ENCODE assay signal across 8 cellular contexts in genomic region chr7:25179771-25180591, GRCh38. TPM values are rescaled to one million over a fixed set of nuclear protein-coding genes. Genes with fewer than 3 reads are reported as not detected.
DNase-seq lines count a peak whose midpoint lies in the region; ATAC-seq and TF ChIP-seq lines count a peak whose summit lies in the region.

No MANE protein-coding gene starts in this region.

- TF ChIP-seq POLR2A in esophagus squamous epithelium (IDR thresholded peaks at IDR 0.05), result peak in 2 of 4 donors; percentile 30 to 69

- ATAC-seq in GM21737 (IDR thresholded peaks at IDR 0.05; ENCODE audit: unreplicated experiment) (peak; percentile 96), PC-3 (peak; percentile 98), naive B cell (ENCODE audit: low read depth in 2 of 2) (peak; percentile 92 to 95)
- peak; percentile 94 to 97 for ATAC-seq in activated T-cell treated with anti-CD3 and anti-CD28 coated beads, Interleukin-2, amount 50 U/mL, for 4 hours

- H3K36me3 Mint-ChIP-seq in activated T-cell treated with anti-CD3 and anti-CD28 coated beads, Interleukin-2, amount 50 U/mL, for 4 hours (ENCODE audit: insufficient read depth), result peaks cover 7% of the 10 kb centered on the region
- peaks cover 0 to 8% of the 10 kb centered on the region in 2 donors for H3K36me3 Mint-ChIP-seq in naive B cell

- H3K36me3 ChIP-seq in DOHH2 (ENCODE audit: control insufficient read depth, low read length) (no peaks in the 10 kb centered on the region), PC-3 (ENCODE audit: low read depth, low read length) (no peaks in the 10 kb centered on the region), esophagus squamous epithelium (no peaks in the 10 kb centered on the region)

- no peaks in the 10 kb centered on the region for H3F3A ChIP-seq in DOHH2 (ENCODE audit: control insufficient read depth, insufficient read depth)
- H3F3A ChIP-seq in PC-3 (ENCODE audit: low read length, unreplicated experiment), result no peaks in the 10 kb centered on the region

- TF ChIP-seq CTCF in DOHH2 (IDR thresholded peaks at IDR 0.05; ENCODE audit: low read depth, low read length, poor library complexity, severe bottlenecking), result peak; percentile 89
- TF ChIP-seq CTCF in PC-3 (conservative IDR thresholded peaks at IDR 0.05; ENCODE audit: low read depth, low read length), result peak; percentile 70
- peak; percentile 57 to 85 (median 70) for TF ChIP-seq CTCF in esophagus squamous epithelium (IDR thresholded peaks at IDR 0.05)

- no peaks in the 10 kb centered on the region for H3K79me2 ChIP-seq in DOHH2 (ENCODE audit: control insufficient read depth, low read length)
- H3K79me2 ChIP-seq in PC-3 (ENCODE audit: low read length), result no peaks in the 10 kb centered on the region

- no peak overlapping the region for H3K9ac ChIP-seq in PC-3 (ENCODE audit: low read length)

- 0% methylated on average over 16 of the region's 74 CpGs; no CpG with 5 or more reads in 1 of the 2 donors for WGBS in esophagus squamous epithelium, 2 donors

- H3K4me3 ChIP-seq in DOHH2 (ENCODE audit: low read length) (peak overlapping the region; percentile 93), PC-3 (ENCODE audit: low read length) (peak overlapping the region; percentile 68), esophagus squamous epithelium (peak overlapping the region; percentile 74 to 88 (median 80))

- intact Hi-C loops in PC-3 (cut with micrococcal nuclease), result no loop called here
- intact Hi-C loops in esophagus squamous epithelium (cut with DNase I), result no loop called here

- no peaks in the 10 kb centered on the region for H3K9me2 ChIP-seq in DOHH2 (replicated peaks; ENCODE audit: control insufficient read depth, low read length)
- H3K9me2 ChIP-seq in PC-3 (replicated peaks; ENCODE audit: low read length), result no peaks in the 10 kb centered on the region

- POLR2A ChIA-PET in PC-3 (lab: Charles Lee; ENCODE audit: unreplicated experiment), result interaction anchor here (1.0 kb wide), 1 partner anchor 54 kb away, joined by 5 read pairs; no protein-coding TSS in a partner anchor

- H3K4me1 Mint-ChIP-seq in activated T-cell treated with anti-CD3 and anti-CD28 coated beads, Interleukin-2, amount 50 U/mL, for 4 hours (ENCODE audit: low read depth), result peaks cover 11% of the 10 kb centered on the region
- H3K4me1 Mint-ChIP-seq in naive B cell, result peaks cover 13 to 27% (median 22%) of the 10 kb centered on the region in 3 donors

- peak overlapping the region; percentile 87 to 99 (median 96) for H3K27ac Mint-ChIP-seq in naive B cell

- peak overlapping the region; percentile 98 for H3K4me2 ChIP-seq in DOHH2 (ENCODE audit: low read length)
- H3K4me2 ChIP-seq in PC-3 (ENCODE audit: low read length), result peak overlapping the region; percentile 81

- H2AFZ ChIP-seq in PC-3 (ENCODE audit: low read length), result peak overlapping the region; percentile 94

- no peaks in the 10 kb centered on the region for H4K20me1 ChIP-seq in DOHH2 (ENCODE audit: control insufficient read depth, insufficient read depth, low read depth, low read length)
- H4K20me1 ChIP-seq in PC-3 (ENCODE audit: low read length), result no peaks in the 10 kb centered on the region

- peaks cover 16% of the 10 kb centered on the region for H3K27me3 ChIP-seq in DOHH2 (ENCODE audit: control insufficient read depth, low read length)
- no peaks in the 10 kb centered on the region for H3K27me3 ChIP-seq in PC-3 (ENCODE audit: low read length)
- H3K27me3 ChIP-seq in esophagus squamous epithelium, result no peaks in the 10 kb centered on the region

- peak overlapping the region; percentile 83 for H3K4me3 Mint-ChIP-seq in activated T-cell treated with anti-CD3 and anti-CD28 coated beads, Interleukin-2, amount 50 U/mL, for 4 hours
- peak overlapping the region; percentile 80 to 95 (median 91) for H3K4me3 Mint-ChIP-seq in naive B cell

- no peaks in the 10 kb centered on the region for H3K9me3 Mint-ChIP-seq in activated T-cell treated with anti-CD3 and anti-CD28 coated beads, Interleukin-2, amount 50 U/mL, for 4 hours
- H3K9me3 Mint-ChIP-seq in naive B cell, result no peaks in the 10 kb centered on the region

- no peaks in the 10 kb centered on the region for H3K9me3 ChIP-seq in DOHH2 (ENCODE audit: control insufficient read depth, insufficient read depth, low read length)
- no peaks in the 10 kb centered on the region for H3K9me3 ChIP-seq in PC-3 (ENCODE audit: low read length)
- H3K9me3 ChIP-seq in esophagus squamous epithelium, result no peaks in the 10 kb centered on the region

- DNase-seq in KG1 (lab: John Stamatoyannopoulos, UW) (peak; percentile 65), PC-3 (peak; percentile 77), esophagus squamous epithelium (lab: John Stamatoyannopoulos, UW) (peak; percentile 54), naive B cell (peak; percentile 99)
- peak; percentile 97 for DNase-seq in activated T-cell treated with anti-CD3 and anti-CD28 coated beads, Interleukin-2, amount 50 U/mL, for 4 hours
- DNase-seq in stimulated activated CD8-positive, alpha-beta memory T cell treated with anti-CD3 and anti-CD28 coated beads, Interleukin-7, amount 100 ng/mL, for 48 hours (ENCODE audit: extremely low read depth in 1 of 2, low read depth in 1 of 2), result peak; percentile 88 to 94

- peaks cover 14% of the 10 kb centered on the region for H3K4me1 ChIP-seq in DOHH2 (ENCODE audit: control insufficient read depth, low read length)
- H3K4me1 ChIP-seq in PC-3 (ENCODE audit: insufficient read depth, low read length), result no peaks in the 10 kb centered on the region
- peaks cover 7 to 15% (median 14%) of the 10 kb centered on the region in 3 donors for H3K4me1 ChIP-seq in esophagus squamous epithelium

- no peaks in the 10 kb centered on the region for H3K27me3 Mint-ChIP-seq in activated T-cell treated with anti-CD3 and anti-CD28 coated beads, Interleukin-2, amount 50 U/mL, for 4 hours (ENCODE audit: low read depth)
- H3K27me3 Mint-ChIP-seq in naive B cell, result peaks cover 0 to 10% (median 8%) of the 10 kb centered on the region in 3 donors

- H3K27ac ChIP-seq in DOHH2 (ENCODE audit: low read depth, low read length), result peak overlapping the region; percentile 50
- no peak overlapping the region for H3K27ac ChIP-seq in PC-3 (ENCODE audit: low read length)
- peak overlapping the region; percentile 89 to 91 (median 90) for H3K27ac ChIP-seq in esophagus squamous epithelium

- CTCF ChIA-PET in PC-3 (lab: Charles Lee), result interaction anchor here (0.6 to 0.8 kb wide), 8 partner anchors 11 to 1723 kb away, joined by 3 to 5 read pairs (median 3); no protein-coding TSS in a partner anchor

- BruUV-seq in PC-3 (replicated peaks; lab: Mats Ljungman, UMichigan), result no TSS peak

RNA-seq across cellular contexts. Expression of gene NPVF, which starts 48.3 kb away (rescaled TPM):
- total RNA-seq in PC-3 (2014; rRNA removed) (not detected in 2 replicates), esophagus squamous epithelium (not detected)
- not detected for total RNA-seq in activated T-cell treated with anti-CD3 and anti-CD28 coated beads, Interleukin-2, amount 50 U/mL, for 4 hours
- not detected for polyA plus RNA-seq in naive B cell (ENCODE audit: low read depth in 6 of 6)

RNA-seq across cellular contexts. Expression of gene CYCS, which starts 54.9 kb away (rescaled TPM):
- total RNA-seq in PC-3 (2014; rRNA removed), result 85.4 and 101 TPM in 2 replicates
- 100 to 1,000 TPM; 373 to 418 (median 394) TPM for total RNA-seq in activated T-cell treated with anti-CD3 and anti-CD28 coated beads, Interleukin-2, amount 50 U/mL, for 4 hours
- total RNA-seq in esophagus squamous epithelium, result 100 to 1,000 TPM in 1 of 4 donors, 10 to 100 TPM in 3; 48.1 to 117 (median 72.8) TPM
- polyA plus RNA-seq in naive B cell (ENCODE audit: low read depth in 6 of 6), result 100 to 1,000 TPM; 126 to 139 (median 131) TPM
